ENCODE assay signal across 1 cellular context in the genomic region with DNA sequence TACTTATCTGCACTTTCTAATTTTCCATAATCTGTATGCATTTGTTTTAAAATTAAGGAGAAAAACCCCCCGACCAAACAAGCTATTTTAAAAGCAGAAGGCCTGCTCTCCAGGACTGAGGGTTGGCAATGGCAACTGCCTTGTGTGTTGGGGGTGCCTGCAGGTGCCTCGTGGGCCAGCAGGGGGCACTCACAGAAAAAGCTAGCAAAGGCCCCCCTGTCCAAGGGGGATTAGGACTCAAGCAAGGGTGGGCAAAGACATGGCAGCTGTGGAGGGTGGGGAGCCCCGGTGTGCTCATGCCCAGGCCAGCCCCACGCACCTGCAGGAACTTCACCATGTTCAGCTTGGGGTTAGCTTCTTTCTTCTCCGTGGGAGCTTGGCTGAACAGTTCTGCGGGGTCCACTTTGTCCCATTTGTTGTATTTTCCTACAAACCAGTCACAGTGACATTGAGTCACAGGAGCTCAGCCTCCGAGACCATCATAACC.
TF ChIP-seq lines count a peak whose summit lies in the region.

No MANE protein-coding gene starts in this region.

TF ChIP-seq in K562, 482 proteins besides CTCF, POLR2A, EP300 and RAD21 (continued from another document):
- no peak for TF ChIP-seq ZNF311 (CRISPR knock-in tag; IDR thresholded peaks at IDR 0.05)
- peak; percentile 87 for TF ChIP-seq ZKSCAN1 (IDR thresholded peaks at IDR 0.05; ENCODE audit: low read depth, low read length)
- 0 out of 2 replicates have a peak, but pooled peaks have one; percentile 46 for TF ChIP-seq ZNF57 (CRISPR knock-in tag; IDR thresholded peaks at IDR 0.05)
- peak; percentile 32 for TF ChIP-seq SP2 (IDR thresholded peaks at IDR 0.05; ENCODE audit: extremely low read depth, low read depth, low read length, poor library complexity, severe bottlenecking)
- no peak for TF ChIP-seq ATF3 (IDR thresholded peaks at IDR 0.05)
- peak; percentile 57; the same call in 1 of the 2 replicates for TF ChIP-seq ATF3 (CRISPR knock-in tag; conservative IDR thresholded peaks at IDR 0.05)
- peak; percentile 62; the same call in 1 of the 2 replicates for TF ChIP-seq STAG1 (CRISPR knock-in tag; IDR thresholded peaks at IDR 0.05; ENCODE audit: borderline replicate concordance)
- peak; percentile 70 for TF ChIP-seq JUND (IDR thresholded peaks at IDR 0.05; ENCODE audit: borderline replicate concordance, low read depth, low read length)
- TF ChIP-seq JUND (tag; IDR thresholded peaks at IDR 0.05; ENCODE audit: borderline replicate concordance, low read depth, low read length), result no peak; the same call in 2 of the 3 replicates
- TF ChIP-seq HDAC6 (IDR thresholded peaks at IDR 0.05; ENCODE audit: low read depth, low read length), result no peak
- TF ChIP-seq RHOXF2B (CRISPR knock-in tag; conservative IDR thresholded peaks at IDR 0.05), result no peak
- no peak for TF ChIP-seq ZNF449 (CRISPR knock-in tag; IDR thresholded peaks at IDR 0.05)
- TF ChIP-seq, protein P1, sequence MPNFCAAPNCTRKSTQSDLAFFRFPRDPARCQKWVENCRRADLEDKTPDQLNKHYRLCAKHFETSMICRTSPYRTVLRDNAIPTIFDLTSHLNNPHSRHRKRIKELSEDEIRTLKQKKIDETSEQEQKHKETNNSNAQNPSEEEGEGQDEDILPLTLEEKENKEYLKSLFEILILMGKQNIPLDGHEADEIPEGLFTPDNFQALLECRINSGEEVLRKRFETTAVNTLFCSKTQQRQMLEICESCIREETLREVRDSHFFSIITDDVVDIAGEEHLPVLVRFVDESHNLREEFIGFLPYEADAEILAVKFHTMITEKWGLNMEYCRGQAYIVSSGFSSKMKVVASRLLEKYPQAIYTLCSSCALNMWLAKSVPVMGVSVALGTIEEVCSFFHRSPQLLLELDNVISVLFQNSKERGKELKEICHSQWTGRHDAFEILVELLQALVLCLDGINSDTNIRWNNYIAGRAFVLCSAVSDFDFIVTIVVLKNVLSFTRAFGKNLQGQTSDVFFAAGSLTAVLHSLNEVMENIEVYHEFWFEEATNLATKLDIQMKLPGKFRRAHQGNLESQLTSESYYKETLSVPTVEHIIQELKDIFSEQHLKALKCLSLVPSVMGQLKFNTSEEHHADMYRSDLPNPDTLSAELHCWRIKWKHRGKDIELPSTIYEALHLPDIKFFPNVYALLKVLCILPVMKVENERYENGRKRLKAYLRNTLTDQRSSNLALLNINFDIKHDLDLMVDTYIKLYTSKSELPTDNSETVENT (CRISPR knock-in tag; IDR thresholded peaks at IDR 0.05), result peak; percentile 64; the same call in 1 of the 2 replicates
- TF ChIP-seq CHD4 (IDR thresholded peaks at IDR 0.05; ENCODE audit: insufficient read depth, insufficient replicate concordance, low read depth, low read length, poor library complexity, severe bottlenecking), result peak; percentile 83
- no peak for TF ChIP-seq GTF2A2 (tag; IDR thresholded peaks at IDR 0.05)
- TF ChIP-seq ZNF609 (CRISPR knock-in tag; IDR thresholded peaks at IDR 0.05; ENCODE audit: borderline replicate concordance), result no peak
- TF ChIP-seq, protein P2, sequence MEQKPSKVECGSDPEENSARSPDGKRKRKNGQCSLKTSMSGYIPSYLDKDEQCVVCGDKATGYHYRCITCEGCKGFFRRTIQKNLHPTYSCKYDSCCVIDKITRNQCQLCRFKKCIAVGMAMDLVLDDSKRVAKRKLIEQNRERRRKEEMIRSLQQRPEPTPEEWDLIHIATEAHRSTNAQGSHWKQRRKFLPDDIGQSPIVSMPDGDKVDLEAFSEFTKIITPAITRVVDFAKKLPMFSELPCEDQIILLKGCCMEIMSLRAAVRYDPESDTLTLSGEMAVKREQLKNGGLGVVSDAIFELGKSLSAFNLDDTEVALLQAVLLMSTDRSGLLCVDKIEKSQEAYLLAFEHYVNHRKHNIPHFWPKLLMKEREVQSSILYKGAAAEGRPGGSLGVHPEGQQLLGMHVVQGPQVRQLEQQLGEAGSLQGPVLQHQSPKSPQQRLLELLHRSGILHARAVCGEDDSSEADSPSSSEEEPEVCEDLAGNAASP (IDR thresholded peaks at IDR 0.05), result no peak
- TF ChIP-seq ZNF79 (CRISPR knock-in tag; IDR thresholded peaks at IDR 0.05; ENCODE audit: low read depth), result no peak
- TF ChIP-seq ELF1 (tag; IDR thresholded peaks at IDR 0.05), result no peak
- TF ChIP-seq, protein P3, sequence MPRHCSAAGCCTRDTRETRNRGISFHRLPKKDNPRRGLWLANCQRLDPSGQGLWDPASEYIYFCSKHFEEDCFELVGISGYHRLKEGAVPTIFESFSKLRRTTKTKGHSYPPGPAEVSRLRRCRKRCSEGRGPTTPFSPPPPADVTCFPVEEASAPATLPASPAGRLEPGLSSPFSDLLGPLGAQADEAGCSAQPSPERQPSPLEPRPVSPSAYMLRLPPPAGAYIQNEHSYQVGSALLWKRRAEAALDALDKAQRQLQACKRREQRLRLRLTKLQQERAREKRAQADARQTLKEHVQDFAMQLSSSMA (CRISPR knock-in tag; IDR thresholded peaks at IDR 0.05), result no peak
- TF ChIP-seq, protein P4, sequence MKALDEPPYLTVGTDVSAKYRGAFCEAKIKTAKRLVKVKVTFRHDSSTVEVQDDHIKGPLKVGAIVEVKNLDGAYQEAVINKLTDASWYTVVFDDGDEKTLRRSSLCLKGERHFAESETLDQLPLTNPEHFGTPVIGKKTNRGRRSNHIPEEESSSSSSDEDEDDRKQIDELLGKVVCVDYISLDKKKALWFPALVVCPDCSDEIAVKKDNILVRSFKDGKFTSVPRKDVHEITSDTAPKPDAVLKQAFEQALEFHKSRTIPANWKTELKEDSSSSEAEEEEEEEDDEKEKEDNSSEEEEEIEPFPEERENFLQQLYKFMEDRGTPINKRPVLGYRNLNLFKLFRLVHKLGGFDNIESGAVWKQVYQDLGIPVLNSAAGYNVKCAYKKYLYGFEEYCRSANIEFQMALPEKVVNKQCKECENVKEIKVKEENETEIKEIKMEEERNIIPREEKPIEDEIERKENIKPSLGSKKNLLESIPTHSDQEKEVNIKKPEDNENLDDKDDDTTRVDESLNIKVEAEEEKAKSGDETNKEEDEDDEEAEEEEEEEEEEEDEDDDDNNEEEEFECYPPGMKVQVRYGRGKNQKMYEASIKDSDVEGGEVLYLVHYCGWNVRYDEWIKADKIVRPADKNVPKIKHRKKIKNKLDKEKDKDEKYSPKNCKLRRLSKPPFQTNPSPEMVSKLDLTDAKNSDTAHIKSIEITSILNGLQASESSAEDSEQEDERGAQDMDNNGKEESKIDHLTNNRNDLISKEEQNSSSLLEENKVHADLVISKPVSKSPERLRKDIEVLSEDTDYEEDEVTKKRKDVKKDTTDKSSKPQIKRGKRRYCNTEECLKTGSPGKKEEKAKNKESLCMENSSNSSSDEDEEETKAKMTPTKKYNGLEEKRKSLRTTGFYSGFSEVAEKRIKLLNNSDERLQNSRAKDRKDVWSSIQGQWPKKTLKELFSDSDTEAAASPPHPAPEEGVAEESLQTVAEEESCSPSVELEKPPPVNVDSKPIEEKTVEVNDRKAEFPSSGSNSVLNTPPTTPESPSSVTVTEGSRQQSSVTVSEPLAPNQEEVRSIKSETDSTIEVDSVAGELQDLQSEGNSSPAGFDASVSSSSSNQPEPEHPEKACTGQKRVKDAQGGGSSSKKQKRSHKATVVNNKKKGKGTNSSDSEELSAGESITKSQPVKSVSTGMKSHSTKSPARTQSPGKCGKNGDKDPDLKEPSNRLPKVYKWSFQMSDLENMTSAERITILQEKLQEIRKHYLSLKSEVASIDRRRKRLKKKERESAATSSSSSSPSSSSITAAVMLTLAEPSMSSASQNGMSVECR (CRISPR knock-in tag; IDR thresholded peaks at IDR 0.05), result no peak
- TF ChIP-seq LEF1 (IDR thresholded peaks at IDR 0.05), result no peak
- TF ChIP-seq ZFPM2 (CRISPR knock-in tag; IDR thresholded peaks at IDR 0.05), result no peak
- TF ChIP-seq RBM15 (IDR thresholded peaks at IDR 0.05; ENCODE audit: insufficient read depth, low read length), result no peak
- no peak for TF ChIP-seq MYBL2 (IDR thresholded peaks at IDR 0.05; ENCODE audit: low read depth)
- no peak for TF ChIP-seq MYBL2 (CRISPR knock-in tag; IDR thresholded peaks at IDR 0.05; ENCODE audit: borderline replicate concordance)
- no peak for TF ChIP-seq FOXJ2 (tag; IDR thresholded peaks at IDR 0.05)
- TF ChIP-seq ZNF445 (CRISPR knock-in tag; IDR thresholded peaks at IDR 0.05; ENCODE audit: low read depth), result peak; percentile 8; the same call in 1 of the 2 replicates
- TF ChIP-seq THRAP3 (IDR thresholded peaks at IDR 0.05; ENCODE audit: borderline replicate concordance), result no peak
- peak; percentile 44; the same call in 1 of the 2 replicates for TF ChIP-seq SMARCA5 (IDR thresholded peaks at IDR 0.05)
- TF ChIP-seq CBX3 (IDR thresholded peaks at IDR 0.05; ENCODE audit: borderline replicate concordance in 1 of 2, low read length in 2 of 2), result no peak
- peak; percentile 58; the same call in 1 of the 2 replicates for TF ChIP-seq DPF2 (IDR thresholded peaks at IDR 0.05)
- TF ChIP-seq CHD2 (IDR thresholded peaks at IDR 0.05; ENCODE audit: low read depth, low read length), result peak; percentile 48; the same call in 1 of the 2 replicates
